In the genomic region with DNA sequence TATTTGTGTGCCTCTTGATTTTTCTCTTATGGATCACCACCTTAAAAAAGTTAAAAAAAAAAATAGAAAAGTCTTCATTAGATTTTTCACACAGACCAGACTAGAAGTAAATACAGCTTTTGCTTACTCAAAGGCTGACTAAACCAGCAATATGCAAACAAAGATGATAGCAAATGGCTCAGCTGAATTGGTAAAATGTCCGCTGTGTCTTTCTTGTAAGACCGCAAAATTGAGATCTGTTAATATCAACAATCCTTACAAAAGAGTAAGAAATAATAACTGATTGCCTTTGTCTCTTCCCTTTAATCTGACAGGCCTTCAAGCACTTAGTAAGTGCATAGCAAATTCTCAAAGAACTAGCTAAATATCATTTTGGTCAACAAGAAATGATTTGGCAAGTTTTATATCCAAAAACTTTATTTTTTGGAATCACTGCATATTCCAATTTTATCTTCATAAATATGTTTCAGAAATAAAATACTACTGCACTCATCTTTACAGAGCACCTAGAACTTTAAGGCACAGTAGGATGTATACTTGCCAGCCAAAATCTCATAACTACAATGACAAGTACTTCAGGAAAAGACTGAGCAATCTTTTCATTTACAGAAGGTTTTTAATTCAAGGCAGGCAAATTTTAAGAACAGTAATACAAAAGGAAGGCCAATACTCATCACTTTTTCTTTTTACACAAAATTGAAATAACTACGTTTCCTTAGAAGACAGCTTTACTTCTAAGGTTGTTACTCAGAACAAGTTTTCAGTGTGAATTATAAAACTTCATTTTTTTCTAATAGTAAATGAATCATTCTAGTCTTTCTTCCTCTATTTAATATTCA, we compare ENCODE assay signal across 8 cellular contexts. TPM values are rescaled to one million over a fixed set of nuclear protein-coding genes. Genes with fewer than 3 reads are reported as not detected.
DNase-seq lines count a peak whose midpoint lies in the region; TF ChIP-seq lines count a peak whose summit lies in the region.
"Had no signal": no experiment of that assay in that cellular context is flagged by ENCODE, and none has a peak within 500 bp of the region (broad histone marks: within the 10 kb centered on the region; RNA-seq: fewer than 3 reads in every experiment).

No MANE protein-coding gene starts in this region.

- H3K4me3 ChIP-seq in HFF-Myc (replicated peaks; ENCODE audit: low read depth, low read length) (peak overlapping the region; percentile 39), PC-9 (peak overlapping the region; percentile 77), spleen (peak overlapping the region; percentile 16 to 69 (median 33))

- no peak overlapping the region for H2AFZ ChIP-seq in PC-9

- H3F3A ChIP-seq in PC-9 (ENCODE audit: insufficient read depth, low read depth), result peaks cover 7% of the 10 kb centered on the region

- CTCF ChIA-PET in PC-9 (lab: Charles Lee), result no interaction called here

- no peak for DNase-seq in HFF-Myc (ENCODE audit: extremely low read depth, low read depth)
- DNase-seq in PC-9, result no peak
- peak; percentile 48 to 72 for DNase-seq in erythroblast (lab: John Stamatoyannopoulos, UW)
- DNase-seq in spleen, result no peak
- no peak for DNase-seq in NCI-H2227 treated with DMSO at 0.1 percent for 48 hours (lab: John Stamatoyannopoulos, UW)
- DNase-seq in OCI-M2 (lab: John Stamatoyannopoulos, UW; ENCODE audit: unreplicated experiment), result no peak
- DNase-seq in NCI-H1694 treated with DMSO at 0.1 percent for 48 hours (lab: John Stamatoyannopoulos, UW), result no peak
- DNase-seq: HCEC 1CT had no signal

- H3K4me1 ChIP-seq in PC-9 (replicated peaks; ENCODE audit: insufficient read depth), result peaks cover 31% of the 10 kb centered on the region
- peaks cover 6 to 76% (median 51%) of the 10 kb centered on the region in 6 donors for H3K4me1 ChIP-seq in spleen

- POLR2A ChIA-PET in PC-9 (lab: Charles Lee; ENCODE audit: unreplicated experiment), result no interaction called here

- no peaks in the 10 kb centered on the region for H3K9me3 ChIP-seq in PC-9 (ENCODE audit: insufficient read depth, low read depth)
- no peaks in the 10 kb centered on the region for H3K9me3 ChIP-seq in spleen

- intact Hi-C loops in PC-9 (cut with micrococcal nuclease; ENCODE audit: unreplicated experiment) (loop anchor here (2.0 to 10.0 kb wide), 3 partner anchors 23 to 53 kb away; a partner anchor contains a TSS), spleen (cut with DNase I; ENCODE audit: low total_unique reads) (no loop called here)

- H3K27ac ChIP-seq in PC-9 (peak overlapping the region; percentile 100), spleen (peak overlapping the region; percentile 82 to 95 (median 92))

- H4K20me1 ChIP-seq in PC-9 (ENCODE audit: insufficient read depth), result no peaks in the 10 kb centered on the region

- no peaks in the 10 kb centered on the region for H3K27me3 ChIP-seq in PC-9 (ENCODE audit: insufficient read depth, low read depth)
- H3K27me3 ChIP-seq in spleen (replicated peaks in 1 of 7), result no peaks in the 10 kb centered on the region

- H3K79me2 ChIP-seq in PC-9 (ENCODE audit: low read depth), result peaks cover 74% of the 10 kb centered on the region

- BruUV-seq in PC-9 (replicated peaks; lab: Mats Ljungman, UMichigan), result no TSS peak

- H3K36me3 ChIP-seq in PC-9 (ENCODE audit: low read depth) (0 out of 2 replicates have a peak, but pooled peaks cover 9% of the 10 kb centered on the region), spleen (peaks cover 0 to 4% (median 0%) of the 10 kb centered on the region in 6 donors)

- H3K4me2 ChIP-seq in PC-9, result peak overlapping the region; percentile 92

- no peak for TF ChIP-seq POLR2A in erythroblast (IDR thresholded peaks at IDR 0.05; ENCODE audit: low read length)
- no peak for TF ChIP-seq POLR2A in spleen (IDR thresholded peaks at IDR 0.05)

- WGBS in spleen, 5 donors, result 15 to 44% (median 33%) methylated on average over 3 of the region's 3 CpGs

- TF ChIP-seq CTCF in HFF-Myc (IDR thresholded peaks at IDR 0.05; ENCODE audit: low read depth, low read length, missing control alignments) (no peak), PC-9 (conservative IDR thresholded peaks at IDR 0.05) (no peak), spleen (IDR thresholded peaks at IDR 0.05 in 8 of 11, conservative IDR thresholded peaks at IDR 0.05 in 3 of 11) (no peak)

- no peaks in the 10 kb centered on the region for H3K9me2 ChIP-seq in PC-9 (ENCODE audit: insufficient read depth)

RNA-seq across cellular contexts. Expression of a gene that starts 1.2 kb away (rescaled TPM):
- total RNA-seq in PC-9 (2021) (31.2 and 36.0 TPM in 2 replicates), spleen (100 to 1,000 TPM; 107 to 146 (median 124) TPM)
- 10 to 100 TPM; 18.0 to 33.7 (median 28.3) TPM for polyA plus RNA-seq in spleen

RNA-seq across cellular contexts. Expression of a gene that starts 43.3 kb away (rescaled TPM):
- total RNA-seq in PC-9 (2021), result 4.2 and 6.3 TPM in 2 replicates
- total RNA-seq in spleen, result 1 to 10 TPM; 7.0 to 9.2 (median 8.0) TPM
- 1 to 10 TPM; 7.9 to 9.1 (median 9.0) TPM for polyA plus RNA-seq in spleen

Comparison
In these comparisons a context has a peak if more than half of its experiments do, and no peak if none do; other contexts are left out.
1. DNase-seq: peak in erythroblast (2 of 2); none in HFF-Myc (single experiment), PC-9 (0 of 2), spleen (single experiment), NCI-H2227 treated with DMSO at 0.1 percent for 48 hours (single experiment), OCI-M2 (single experiment) and NCI-H1694 treated with DMSO at 0.1 percent for 48 hours (single experiment).
2. Peak in every context shown above with its lines, with median percentiles within 50 percentile points of each other: H3K4me3 ChIP-seq.